1 cellular context compared by ENCODE assay signal in genomic region chr1:241695454-241696171, GRCh38.
TF ChIP-seq lines count a peak whose summit lies in the region.

No MANE protein-coding gene starts in this region.

TF ChIP-seq in K562, 482 proteins besides CTCF, POLR2A, EP300 and RAD21 (continued from another document):
- no peak for TF ChIP-seq VEZF1 (CRISPR knock-in tag; IDR thresholded peaks at IDR 0.05)
- TF ChIP-seq TFAM (CRISPR knock-in tag; conservative IDR thresholded peaks at IDR 0.05) = no peak
- no peak for TF ChIP-seq SP1 (CRISPR knock-in tag; IDR thresholded peaks at IDR 0.05)
- TF ChIP-seq GATA2 (CRISPR knock-in tag; IDR thresholded peaks at IDR 0.05) = no peak
- TF ChIP-seq RREB1 (CRISPR knock-in tag; IDR thresholded peaks at IDR 0.05) = no peak
- TF ChIP-seq SOX6 (IDR thresholded peaks at IDR 0.05) = no peak
